28 cellular contexts compared by ENCODE assay signal in genomic region chr12:16088421-16088820, GRCh38.
"Had no signal": no experiment of that assay in that cellular context is flagged by ENCODE, and none has a peak within 500 bp of the region (broad histone marks: within the 10 kb centered on the region; RNA-seq: fewer than 3 reads in every experiment).

No MANE protein-coding gene starts in this region.

- H3K27ac ChIP-seq: colonic mucosa, coronary artery, dorsolateral prefrontal cortex, epithelial cell of prostate, esophagus muscularis mucosa, esophagus squamous epithelium, foreskin keratinocyte, gastrocnemius medialis, gastroesophageal sphincter, heart left ventricle, heart right ventricle had no signal

- H3K4me3 ChIP-seq: colonic mucosa, coronary artery, dorsolateral prefrontal cortex, esophagus muscularis mucosa, esophagus squamous epithelium, gastrocnemius medialis, gastroesophageal sphincter, heart left ventricle, heart right ventricle had no signal

- H3K4me1 ChIP-seq: colonic mucosa, esophagus muscularis mucosa, esophagus squamous epithelium, foreskin keratinocyte, gastrocnemius medialis, gastroesophageal sphincter, heart left ventricle, heart right ventricle had no signal

- H3K36me3 ChIP-seq: colonic mucosa, esophagus muscularis mucosa, esophagus squamous epithelium, gastrocnemius medialis, gastroesophageal sphincter, heart left ventricle, heart right ventricle had no signal

- H3K27me3 ChIP-seq: colonic mucosa, dorsolateral prefrontal cortex, esophagus muscularis mucosa, esophagus squamous epithelium, foreskin keratinocyte, gastrocnemius medialis, gastroesophageal sphincter, heart left ventricle, heart right ventricle had no signal

- FAIRE-seq: colon, endometrium, endothelial cell of umbilical vein, frontal cortex had no signal

- H3K9me3 ChIP-seq: colonic mucosa, esophagus squamous epithelium, gastrocnemius medialis, gastroesophageal sphincter, heart left ventricle had no signal

- DNase-seq: colonic mucosa; cortex of kidney; dermis blood vessel endothelial cell; dorsolateral prefrontal cortex; effector CD4-positive, alpha-beta T cell; effector CD8-positive, alpha-beta T cell; effector memory CD4-positive, alpha-beta T cell; effector memory CD8-positive, alpha-beta T cell; endodermal cell; erythroblast; esophagus squamous epithelium; foreskin fibroblast; foreskin keratinocyte; foreskin melanocyte; gastrocnemius medialis; glutamatergic neuron; head of caudate nucleus; heart left ventricle; heart right ventricle had no signal

- ATAC-seq: effector memory CD8-positive, alpha-beta T cell; esophagus mucosa; foreskin keratinocyte; gastrocnemius medialis; gastroesophageal sphincter; heart left ventricle; heart right ventricle had no signal
